18 cellular contexts compared by ENCODE assay signal in the genomic region with DNA sequence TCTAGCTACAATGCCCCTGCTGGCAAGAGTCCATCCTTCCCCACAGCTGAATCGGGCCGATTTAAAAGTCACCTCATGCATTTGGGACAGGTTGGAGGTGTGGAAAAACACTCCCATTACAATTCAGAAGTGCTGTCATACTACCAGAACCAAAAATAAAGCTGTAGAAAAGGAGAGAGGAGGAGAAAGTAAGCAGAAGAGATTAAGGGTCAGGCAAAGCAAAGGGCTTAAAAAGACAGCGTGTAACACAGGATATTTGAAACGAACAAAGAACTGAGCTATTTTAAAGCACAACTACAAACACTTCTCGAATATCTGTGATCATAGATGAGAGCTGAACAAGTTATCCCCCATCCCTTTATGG.
DNase-seq lines count a peak whose midpoint lies in the region; ATAC-seq and TF ChIP-seq lines count a peak whose summit lies in the region.
"Had no signal": no experiment of that assay in that cellular context is flagged by ENCODE, and none has a peak within 500 bp of the region (broad histone marks: within the 10 kb centered on the region; RNA-seq: fewer than 3 reads in every experiment).

No MANE protein-coding gene starts in this region.

- H2AFZ ChIP-seq in GM23338 (peak overlapping the region; percentile 73; the same call in 1 of the 2 replicates), fibroblast of lung (ENCODE audit: low read length) (peak overlapping the region; percentile 13)

- no peaks in the 10 kb centered on the region for H3K79me2 ChIP-seq in GM23338 (replicated peaks; ENCODE audit: insufficient read depth)
- no peaks in the 10 kb centered on the region for H3K79me2 ChIP-seq in fibroblast of lung (ENCODE audit: control insufficient read depth, insufficient read depth, low read length)

- no peaks in the 10 kb centered on the region for H3K36me3 Mint-ChIP-seq in GM23338 (ENCODE audit: low read depth)

- H3K4me1 Mint-ChIP-seq in GM23338: no peaks in the 10 kb centered on the region; the same call in 2 of the 3 replicates
- H3K4me1 Mint-ChIP-seq: B cell had no signal

- H3K9me2 ChIP-seq in GM23338 (ENCODE audit: insufficient read depth): no peaks in the 10 kb centered on the region

- ATAC-seq in GM23338 (no peak), sciatic nerve (peak; percentile 41), mucosa of descending colon (no peak), GM21576 (IDR thresholded peaks at IDR 0.05; ENCODE audit: unreplicated experiment) (no peak)

- no peaks in the 10 kb centered on the region for H3K9me3 Mint-ChIP-seq in GM23338

- intact Hi-C loops in left ventricle myocardium inferior (cut with micrococcal nuclease) (no loop called here), sciatic nerve (cut with DNase I) (no loop called here), mucosa of descending colon (cut with DNase I, micrococcal nuclease) (no loop called here)

- H3K27me3 Mint-ChIP-seq in GM23338 (ENCODE audit: insufficient read depth, low read depth, poor library complexity): no peaks in the 10 kb centered on the region

- H3K9ac ChIP-seq in fibroblast of lung (ENCODE audit: insufficient read depth, low read length): no peak overlapping the region

- H3K36me3 ChIP-seq in GM23338 (ENCODE audit: insufficient read depth): no peaks in the 10 kb centered on the region
- no peaks in the 10 kb centered on the region for H3K36me3 ChIP-seq in fibroblast of lung (ENCODE audit: control insufficient read depth, insufficient read depth, low read length)
- no peaks in the 10 kb centered on the region for H3K36me3 ChIP-seq in left ventricle myocardium inferior
- no peaks in the 10 kb centered on the region for H3K36me3 ChIP-seq in mucosa of descending colon (ENCODE audit: low read depth)
- H3K36me3 ChIP-seq: HAP-1 had no signal

- no peaks in the 10 kb centered on the region for H3K4me1 ChIP-seq in GM23338 (ENCODE audit: insufficient read depth)
- peaks cover 5% of the 10 kb centered on the region for H3K4me1 ChIP-seq in fibroblast of lung (ENCODE audit: control insufficient read depth, extremely low read depth, insufficient read depth, low read length)
- peaks cover 33% of the 10 kb centered on the region for H3K4me1 ChIP-seq in left ventricle myocardium inferior
- H3K4me1 ChIP-seq in mucosa of descending colon (ENCODE audit: low read depth): no peaks in the 10 kb centered on the region
- H3K4me1 ChIP-seq: HAP-1 had no signal

- DNase-seq in GM23338 (ENCODE audit: low spot score) (no peak), fibroblast of lung (ENCODE audit: low read depth in 2 of 2) (no peak), left ventricle myocardium inferior (no peak), sciatic nerve (ENCODE audit: low spot score) (no peak), mucosa of descending colon (no peak), NCI-H345 (lab: John Stamatoyannopoulos, UW) (no peak), mesenteric fat pad (ENCODE audit: low spot score) (no peak)
- DNase-seq: DMS53, KG1, NCI-H1105, NCI-H2029 treated with DMSO at 0.1 percent for 48 hours, NCI-H2171, NCI-H524 treated with DMSO at 0.1 percent for 48 hours, NCI-H82 had no signal

- H3K27me3 ChIP-seq in GM23338 (ENCODE audit: insufficient read depth): no peaks in the 10 kb centered on the region
- H3K27me3 ChIP-seq in fibroblast of lung (ENCODE audit: control insufficient read depth, insufficient read depth, low read length): no peaks in the 10 kb centered on the region
- H3K27me3 ChIP-seq in left ventricle myocardium inferior (ENCODE audit: low read depth): no peaks in the 10 kb centered on the region

- H4K20me1 ChIP-seq in GM23338 (replicated peaks; ENCODE audit: insufficient read depth): no peaks in the 10 kb centered on the region
- H4K20me1 ChIP-seq in fibroblast of lung (ENCODE audit: control insufficient read depth, extremely low read depth, insufficient read depth, low read length): no peaks in the 10 kb centered on the region

- H3K4me2 ChIP-seq in GM23338: no peak overlapping the region
- no peak overlapping the region for H3K4me2 ChIP-seq in fibroblast of lung (ENCODE audit: extremely low read depth, insufficient read depth, low read length)

- no peak overlapping the region for H3K4me3 Mint-ChIP-seq in GM23338
- H3K4me3 Mint-ChIP-seq: B cell had no signal

- no peaks in the 10 kb centered on the region for H3F3A ChIP-seq in GM23338 (replicated peaks; ENCODE audit: low read depth)

- no peaks in the 10 kb centered on the region for H3K9me3 ChIP-seq in fibroblast of lung (ENCODE audit: control insufficient read depth, insufficient read depth, low read depth, low read length)
- H3K9me3 ChIP-seq in left ventricle myocardium inferior (replicated peaks): no peaks in the 10 kb centered on the region
- no peaks in the 10 kb centered on the region for H3K9me3 ChIP-seq in mucosa of descending colon
- H3K9me3 ChIP-seq: HAP-1 had no signal

- no peak overlapping the region for H3K27ac ChIP-seq in GM23338 (ENCODE audit: low read depth)
- no peak overlapping the region for H3K27ac ChIP-seq in fibroblast of lung (ENCODE audit: insufficient read depth, low read length)
- peak overlapping the region; percentile 74 for H3K27ac ChIP-seq in left ventricle myocardium inferior (replicated peaks)
- H3K27ac ChIP-seq: HL-60 had no signal

- H3K4me3 ChIP-seq in GM23338: no peak overlapping the region
- no peak overlapping the region for H3K4me3 ChIP-seq in fibroblast of lung (replicated peaks in 1 of 4; ENCODE audit: control extremely low read depth in 1 of 4, insufficient read depth in 1 of 4, low read depth in 3 of 4, low read length in 4 of 4)
- no peak overlapping the region for H3K4me3 ChIP-seq in left ventricle myocardium inferior
- H3K4me3 ChIP-seq in mucosa of descending colon: no peak overlapping the region
- H3K4me3 ChIP-seq: HAP-1 had no signal

- no peak for TF ChIP-seq CTCF in GM23338 (conservative IDR thresholded peaks at IDR 0.05; ENCODE audit: low read depth in 2 of 2)
- TF ChIP-seq CTCF in fibroblast of lung (conservative IDR thresholded peaks at IDR 0.05 in 1 of 2, IDR thresholded peaks at IDR 0.05 in 1 of 2; ENCODE audit: low read depth in 1 of 2, low read length in 2 of 2): no peak
- TF ChIP-seq CTCF in left ventricle myocardium inferior (IDR thresholded peaks at IDR 0.05; ENCODE audit: borderline replicate concordance): no peak
- TF ChIP-seq CTCF in mucosa of descending colon (IDR thresholded peaks at IDR 0.05): no peak

- H3K27ac Mint-ChIP-seq in GM23338: peak overlapping the region; percentile 25; the same call in 1 of the 2 replicates
- H3K27ac Mint-ChIP-seq: B cell had no signal

TF ChIP-seq in GM23338, 12 proteins besides CTCF, POLR2A, EP300 and RAD21:
- TF ChIP-seq EZH2phosphoT487 (IDR thresholded peaks at IDR 0.05; ENCODE audit: unreplicated experiment) (no peak), ZNF114 (CRISPR knock-in tag; IDR thresholded peaks at IDR 0.05) (no peak)
